1 cellular context compared by ENCODE assay signal in the genomic region with DNA sequence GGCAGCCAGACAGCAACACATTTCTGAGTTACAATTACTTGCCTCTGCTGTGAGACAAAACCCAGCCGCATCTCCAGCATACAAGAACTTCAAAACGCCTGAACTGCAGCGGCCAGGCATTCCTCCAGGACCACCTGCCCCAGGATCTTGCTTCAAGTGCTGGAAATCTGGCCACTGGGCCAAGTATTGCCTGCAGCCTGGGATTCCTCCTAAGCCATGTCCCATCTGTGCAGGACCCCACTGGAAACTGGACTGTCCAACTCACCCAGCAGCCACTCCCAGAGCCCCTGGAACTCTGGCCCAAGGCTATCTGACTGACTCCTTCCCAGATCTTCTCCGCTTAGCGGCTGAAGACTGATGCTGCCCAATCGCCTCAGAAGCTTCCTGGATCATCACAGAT. TPM values are rescaled to one million over a fixed set of nuclear protein-coding genes. Genes with fewer than 3 reads are reported as not detected.
"Had no signal": no experiment of that assay in that cellular context is flagged by ENCODE, and none has a peak within 500 bp of the region (broad histone marks: within the 10 kb centered on the region; RNA-seq: fewer than 3 reads in every experiment).

No MANE protein-coding gene starts in this region.

RNA-seq across cellular contexts. Expression of a gene that starts 11.4 kb away (rescaled TPM):
- total RNA-seq: H4 had no signal
